In genomic region chr15:40320931-40321371, GRCh38 we compare ENCODE assay signal across 8 cellular contexts. TPM values are rescaled to one million over a fixed set of nuclear protein-coding genes. Genes with fewer than 3 reads are reported as not detected.
DNase-seq lines count a peak whose midpoint lies in the region; ATAC-seq and TF ChIP-seq lines count a peak whose summit lies in the region.

No MANE protein-coding gene starts in this region.

- peak; percentile 92 for TF ChIP-seq CTCF in 22Rv1 (IDR thresholded peaks at IDR 0.05)
- peak; percentile 43 for TF ChIP-seq CTCF in GM12801 (IDR thresholded peaks at IDR 0.05; ENCODE audit: extremely low read depth, insufficient read length)
- peak; percentile 93 to 94 for TF ChIP-seq CTCF in left lung (IDR thresholded peaks at IDR 0.05)

- no peaks in the 10 kb centered on the region for H3K36me3 ChIP-seq in left lung

- H3K27ac ChIP-seq in 22Rv1 (no peak overlapping the region), left lung (no peak overlapping the region)

- no peaks in the 10 kb centered on the region for H3K27me3 ChIP-seq in left lung

- no peak overlapping the region for H3K4me3 ChIP-seq in left lung

- H3K4me1 ChIP-seq in left lung: peaks cover 15 to 34% of the 10 kb centered on the region in 2 donors

- ATAC-seq in left lung (peak; percentile 37), HG03175 (IDR thresholded peaks at IDR 0.05; ENCODE audit: unreplicated experiment) (no peak)

- H3K9me3 ChIP-seq in left lung: no peaks in the 10 kb centered on the region

- intact Hi-C loops in left lung (cut with DNase I): no loop called here

- DNase-seq in NCI-H146 (lab: John Stamatoyannopoulos, UW) (peak; percentile 76), T-helper 9 cell (peak; percentile 23), left lung (no peak)
- DNase-seq in central memory CD4-positive, alpha-beta T cell: peak; percentile 62
- DNase-seq in stimulated activated naive CD4-positive, alpha-beta T cell treated with Interleukin-2 at 50 U/mL for 16 hours (lab: John Stamatoyannopoulos, UW): peak; percentile 26

RNA-seq across cellular contexts. Expression of gene INAFM2, which starts 2.5 kb away (rescaled TPM):
- 10 to 100 TPM; 27.1 to 37.1 TPM for total RNA-seq in left lung

RNA-seq across cellular contexts. Expression of gene PLCB2, which starts 13.2 kb away (rescaled TPM):
- 10 to 100 TPM; 30.8 to 86.4 TPM for total RNA-seq in left lung

RNA-seq across cellular contexts. Expression of gene CCDC9B, which starts 19.8 kb away (rescaled TPM):
- total RNA-seq in left lung: 10 to 100 TPM; 31.7 to 65.4 TPM

RNA-seq across cellular contexts. Expression of gene PHGR1, which starts 29.9 kb away (rescaled TPM):
- not detected for total RNA-seq in left lung

RNA-seq across cellular contexts. Expression of gene DISP2, which starts 37.1 kb away (rescaled TPM):
- 1 to 10 TPM in 1 of 2 donors, under 1 TPM in 1; 0.65 to 2.5 TPM for total RNA-seq in left lung

Comparison
In these comparisons a context has a peak if more than half of its experiments do, and no peak if none do; other contexts are left out.
1. CTCF ChIP-seq: peak in every context shown above with its lines; median percentile 94 in left lung; 92 in 22Rv1; 43 in GM12801.
2. DNase-seq: peak in NCI-H146 (single experiment), T-helper 9 cell (single experiment), central memory CD4-positive, alpha-beta T cell (single experiment) and stimulated activated naive CD4-positive, alpha-beta T cell treated with Interleukin-2 at 50 U/mL for 16 hours (single experiment); none in left lung (0 of 2).